ENCODE assay signal across 31 cellular contexts in the genomic region with DNA sequence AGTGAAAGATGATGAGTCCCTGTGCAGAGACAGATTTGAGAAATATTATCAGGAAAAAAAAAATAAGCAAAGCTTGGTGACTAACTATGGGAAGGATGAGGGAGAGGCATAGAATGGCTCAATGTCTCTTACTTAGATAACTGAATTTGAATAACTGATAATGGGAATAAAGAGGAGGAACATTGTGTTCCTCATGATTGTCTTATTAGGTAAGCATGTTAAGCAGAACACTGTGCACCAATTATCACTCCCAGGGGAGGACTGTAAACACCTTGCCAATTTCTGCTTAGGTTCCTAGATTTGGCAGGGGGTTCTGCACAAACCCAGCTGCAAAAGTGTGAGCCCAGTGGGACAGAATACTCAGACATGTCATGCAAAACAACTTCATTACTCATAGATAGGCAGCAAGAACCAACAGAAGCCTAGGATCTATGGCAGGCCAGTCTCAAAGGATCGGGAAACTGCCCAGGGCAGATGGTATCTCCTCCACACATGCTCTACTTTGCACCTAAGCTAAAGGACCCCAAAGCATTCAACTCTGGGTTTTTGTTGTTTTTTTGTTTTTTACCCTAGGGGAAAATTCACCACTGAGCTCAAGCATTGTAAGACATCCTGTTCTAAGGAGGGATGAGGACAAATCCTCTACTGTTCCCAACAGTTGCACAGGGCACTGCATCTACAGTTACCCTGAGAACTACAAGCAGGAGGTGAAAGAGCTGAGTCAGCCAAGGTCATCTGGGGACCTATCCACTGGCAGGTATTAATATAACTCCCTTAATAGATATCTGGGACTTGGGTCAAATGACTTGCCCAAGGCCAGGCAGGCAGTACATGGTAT.
"Had no signal": no experiment of that assay in that cellular context is flagged by ENCODE, and none has a peak within 500 bp of the region (broad histone marks: within the 10 kb centered on the region; RNA-seq: fewer than 3 reads in every experiment).

No MANE protein-coding gene starts in this region.

- ATAC-seq: activated CD8-positive, alpha-beta T cell treated with anti-CD3 and anti-CD28 coated beads for 36 hours; PC-3 had no signal

- H3K27me3 ChIP-seq: adrenal gland, Peyer's patch, SJSA1 had no signal

- H3K27ac Mint-ChIP-seq: activated CD4-positive, alpha-beta T cell treated with anti-CD3 and anti-CD28 coated beads, Interleukin-2, amount 10 ng/mL, durations not matched to agents 24 days and 14 days; activated CD8-positive, alpha-beta T cell treated with anti-CD3 and anti-CD28 coated beads for 36 hours; activated naive CD4-positive, alpha-beta T cell treated with anti-CD3 and anti-CD28 coated beads, Interleukin-2, amount 50 U/mL, for 24 hours; activated T-cell treated with anti-CD3 and anti-CD28 coated beads, Interleukin-2, amount 50 U/mL, for 24 hours; activated T-helper 2 cell treated with anti-CD3 and anti-CD28 coated beads, Interferon-gamma antibody, Interleukin-2, Interleukin-4, amounts not matched to agents 10 μg/mL and 5 μg/mL and 100 μg/mL, durations not matched to agents 14 hours and 24 hours and 36 hours; brain; T-helper 1 cell treated with Interleukin-12 subunit alpha and Interleukin-12 subunit beta and Interleukin-4 antibody, amounts not matched to agents 30 μg/mL and 1 μg/mL, for 36 hours; T-helper 2 cell treated with Interferon-gamma antibody and Interleukin-4, amounts not matched to agents 5 μg/mL and 100 μg/mL, for 36 hours had no signal

- H3K27ac ChIP-seq: Peyer's patch, SJSA1 had no signal

- H3K9me3 Mint-ChIP-seq: activated CD4-positive, alpha-beta T cell treated with anti-CD3 and anti-CD28 coated beads, Interleukin-2, amount 10 ng/mL, durations not matched to agents 24 days and 14 days had no signal

- H3K4me3 Mint-ChIP-seq: activated CD4-positive, alpha-beta T cell treated with anti-CD3 and anti-CD28 coated beads, Interleukin-2, amount 10 ng/mL, durations not matched to agents 24 days and 14 days; activated CD8-positive, alpha-beta T cell treated with anti-CD3 and anti-CD28 coated beads for 36 hours; activated naive CD4-positive, alpha-beta T cell treated with anti-CD3 and anti-CD28 coated beads, Interleukin-2, amount 50 U/mL, for 24 hours; activated T-cell treated with anti-CD3 and anti-CD28 coated beads, Interleukin-2, amount 50 U/mL, for 24 hours; brain; T-helper 1 cell treated with Interleukin-12 subunit alpha and Interleukin-12 subunit beta and Interleukin-4 antibody, amounts not matched to agents 30 μg/mL and 1 μg/mL, for 36 hours; T-helper 2 cell treated with Interferon-gamma antibody and Interleukin-4, amounts not matched to agents 5 μg/mL and 100 μg/mL, for 36 hours had no signal

- H3K36me3 Mint-ChIP-seq: activated naive CD4-positive, alpha-beta T cell treated with anti-CD3 and anti-CD28 coated beads, Interleukin-2, amount 50 U/mL, for 24 hours; brain had no signal

- H3K9me3 ChIP-seq: adrenal gland, Peyer's patch, SJSA1, SK-N-SH had no signal

- H3K36me3 ChIP-seq: adrenal gland, Peyer's patch, SJSA1 had no signal

- H3K27me3 Mint-ChIP-seq: activated CD4-positive, alpha-beta T cell treated with anti-CD3 and anti-CD28 coated beads, Interleukin-2, amount 10 ng/mL, durations not matched to agents 24 days and 14 days; activated CD8-positive, alpha-beta T cell treated with anti-CD3 and anti-CD28 coated beads for 36 hours; activated naive CD4-positive, alpha-beta T cell treated with anti-CD3 and anti-CD28 coated beads, Interleukin-2, amount 50 U/mL, for 24 hours; activated T-cell treated with anti-CD3 and anti-CD28 coated beads, Interleukin-2, amount 50 U/mL, for 24 hours had no signal

- DNase-seq: activated CD4-positive, alpha-beta T cell treated with anti-CD3 and anti-CD28 coated beads, Interleukin-2, amount 10 ng/mL, durations not matched to agents 24 days and 14 days; activated CD4-positive, alpha-beta T cell treated with anti-CD3 and anti-CD28 coated beads, Interleukin-2, amount 50 U/mL, for 4 hours; activated CD8-positive, alpha-beta T cell treated with anti-CD3 and anti-CD28 coated beads for 36 hours; activated gamma-delta T cell; activated naive CD4-positive, alpha-beta T cell treated with Interleukin-2 at 50 U/mL for 16 hours; activated T-cell treated with anti-CD3 and anti-CD28 coated beads, Interleukin-2, amount 50 U/mL, for 24 hours; anterior cingulate cortex; central memory CD4-positive, alpha-beta T cell; KG1; NCI-H1105; NCI-H1417 treated with DMSO at 0.1 percent for 48 hours; NCI-H187 treated with DMSO at 0.1 percent for 48 hours; NCI-H2081; NCI-H2171 treated with DMSO at 0.1 percent for 48 hours; NCI-H2227 treated with DMSO at 0.1 percent for 48 hours; NCI-H446; NCI-H510A treated with DMSO at 0.1 percent for 48 hours; NCI-H526 treated with DMSO at 0.1 percent for 48 hours; NCI-H774; PC-3; Peyer's patch; RPMI8226; SHP77 treated with DMSO at 0.1 percent for 48 hours; SK-N-SH had no signal

- H3K4me3 ChIP-seq: adrenal gland, Peyer's patch, SJSA1 had no signal

- H3K4me1 Mint-ChIP-seq: activated CD4-positive, alpha-beta T cell treated with anti-CD3 and anti-CD28 coated beads, Interleukin-2, amount 10 ng/mL, durations not matched to agents 24 days and 14 days; activated naive CD4-positive, alpha-beta T cell treated with anti-CD3 and anti-CD28 coated beads, Interleukin-2, amount 50 U/mL, for 24 hours; brain had no signal

- H3K4me1 ChIP-seq: adrenal gland, Peyer's patch, SJSA1 had no signal
